Comparison of ENCODE assay signal across 10 cellular contexts in genomic region chr18:10122116-10122515, GRCh38.
A peak's percentile ranks its signal among the peaks of the same experiment; 100 is the strongest.
DNase-seq lines count a peak whose midpoint lies in the region; ATAC-seq and TF ChIP-seq lines count a peak whose summit lies in the region.
"Had no signal": no experiment of that assay in that cellular context is flagged by ENCODE, and none has a peak within 500 bp of the region (broad histone marks: within the 10 kb centered on the region; RNA-seq: fewer than 3 reads in every experiment).

No MANE protein-coding gene starts in this region.

- no peaks in the 10 kb centered on the region for H3K79me2 ChIP-seq in hepatocyte

- H3K4me3 ChIP-seq in A673 (ENCODE audit: low read depth, low read length, poor library complexity, severe bottlenecking) = no peak overlapping the region
- H3K4me3 ChIP-seq in hepatocyte = no peak overlapping the region
- H3K4me3 ChIP-seq: BLaER1 had no signal

- H4K20me1 ChIP-seq in hepatocyte (ENCODE audit: insufficient read depth, poor library complexity, severe bottlenecking) = no peaks in the 10 kb centered on the region
- H4K20me1 ChIP-seq: BLaER1 had no signal

- BruUV-seq in A673 (replicated peaks; lab: Mats Ljungman, UMichigan) = no TSS peak

- no peak overlapping the region for H3K27ac Mint-ChIP-seq in T-helper 17 cell

- H3K27me3 ChIP-seq in A673 (replicated peaks; ENCODE audit: insufficient read depth, low read depth, low read length, poor library complexity) = no peaks in the 10 kb centered on the region
- no peaks in the 10 kb centered on the region for H3K27me3 ChIP-seq in hepatocyte
- H3K27me3 ChIP-seq: BLaER1 had no signal

- H3K36me3 Mint-ChIP-seq in T-helper 17 cell (ENCODE audit: low read depth) = no peaks in the 10 kb centered on the region

- H3K9me3 ChIP-seq in A673 (ENCODE audit: low read depth, low read length, poor library complexity, severe bottlenecking) (peaks cover 9% of the 10 kb centered on the region), hepatocyte (ENCODE audit: low read depth) (no peaks in the 10 kb centered on the region), T-helper 17 cell (ENCODE audit: control insufficient read depth, low read length, poor library complexity, severe bottlenecking) (no peaks in the 10 kb centered on the region)

- no peak overlapping the region for H2AFZ ChIP-seq in hepatocyte

- no peak for TF ChIP-seq CTCF in A673 (conservative IDR thresholded peaks at IDR 0.05; ENCODE audit: low read depth, low read length)
- no peak for TF ChIP-seq CTCF in hepatocyte (IDR thresholded peaks at IDR 0.05; ENCODE audit: poor library complexity)

- H3K4me1 Mint-ChIP-seq in T-helper 17 cell = peaks cover 12% of the 10 kb centered on the region

- WGBS in hepatocyte (ENCODE audit: low lambda C conversion rate, missing lambda C conversion rate) = 29% methylated on average over 9 of the region's 9 CpGs

- no peak overlapping the region for H3K4me3 Mint-ChIP-seq in T-helper 17 cell

- H3K36me3 ChIP-seq in A673 (ENCODE audit: insufficient read depth, low read length, poor library complexity, severe bottlenecking) = peaks cover 3% of the 10 kb centered on the region
- no peaks in the 10 kb centered on the region for H3K36me3 ChIP-seq in hepatocyte (replicated peaks; ENCODE audit: insufficient read depth, low read depth)
- H3K36me3 ChIP-seq: BLaER1 had no signal

- intact Hi-C loops in A673 (cut with micrococcal nuclease; ENCODE audit: unreplicated experiment) = no loop called here

- H3K4me2 ChIP-seq in hepatocyte = peak overlapping the region; percentile 16
- H3K4me2 ChIP-seq: BLaER1 had no signal

- CTCF ChIA-PET in A673 (lab: Charles Lee) = no interaction called here

- DNase-seq in A673 (ENCODE audit: low spot score) (peak; percentile 21), NCI-H1092 (lab: John Stamatoyannopoulos, UW) (peak; percentile 74), SW480 (ENCODE audit: low spot score) (peak; percentile 91), hepatocyte (ENCODE audit: low spot score) (peak; percentile 40), T-helper 17 cell (no peak), DMS114 treated with DMSO at 0.1 percent for 48 hours (lab: John Stamatoyannopoulos, UW; ENCODE audit: unreplicated experiment) (no peak), D341Med (ENCODE audit: low spot score) (no peak)

- POLR2A ChIA-PET in A673 (lab: Charles Lee; ENCODE audit: low non-redundant PET) = no interaction called here

- no peak overlapping the region for H3K27ac ChIP-seq in A673 (ENCODE audit: low read depth, low read length, poor library complexity, severe bottlenecking)
- peak overlapping the region; percentile 71 for H3K27ac ChIP-seq in hepatocyte
- H3K27ac ChIP-seq: BLaER1 had no signal

- ATAC-seq in HG03432 (IDR thresholded peaks at IDR 0.05; ENCODE audit: unreplicated experiment) (no peak), T-helper 17 cell (no peak)
- ATAC-seq: HCT116 had no signal

- peaks cover 7% of the 10 kb centered on the region for H3K27me3 Mint-ChIP-seq in T-helper 17 cell

- H3K4me1 ChIP-seq in A673 (ENCODE audit: insufficient read depth, low read length, poor library complexity, severe bottlenecking) (peaks cover 34% of the 10 kb centered on the region), hepatocyte (ENCODE audit: insufficient read depth) (peaks cover 20% of the 10 kb centered on the region)

- no peaks in the 10 kb centered on the region for H3K9me2 ChIP-seq in hepatocyte (replicated peaks; ENCODE audit: insufficient read depth)

Comparison
In these comparisons a context has a peak if more than half of its experiments do, and no peak if none do; other contexts are left out.
1. DNase-seq: peak in A673 (single experiment), NCI-H1092 (single experiment), SW480 (single experiment) and hepatocyte (single experiment); none in T-helper 17 cell (0 of 3), DMS114 treated with DMSO at 0.1 percent for 48 hours (single experiment) and D341Med (single experiment).